8 cellular contexts compared by ENCODE assay signal in the genomic region with DNA sequence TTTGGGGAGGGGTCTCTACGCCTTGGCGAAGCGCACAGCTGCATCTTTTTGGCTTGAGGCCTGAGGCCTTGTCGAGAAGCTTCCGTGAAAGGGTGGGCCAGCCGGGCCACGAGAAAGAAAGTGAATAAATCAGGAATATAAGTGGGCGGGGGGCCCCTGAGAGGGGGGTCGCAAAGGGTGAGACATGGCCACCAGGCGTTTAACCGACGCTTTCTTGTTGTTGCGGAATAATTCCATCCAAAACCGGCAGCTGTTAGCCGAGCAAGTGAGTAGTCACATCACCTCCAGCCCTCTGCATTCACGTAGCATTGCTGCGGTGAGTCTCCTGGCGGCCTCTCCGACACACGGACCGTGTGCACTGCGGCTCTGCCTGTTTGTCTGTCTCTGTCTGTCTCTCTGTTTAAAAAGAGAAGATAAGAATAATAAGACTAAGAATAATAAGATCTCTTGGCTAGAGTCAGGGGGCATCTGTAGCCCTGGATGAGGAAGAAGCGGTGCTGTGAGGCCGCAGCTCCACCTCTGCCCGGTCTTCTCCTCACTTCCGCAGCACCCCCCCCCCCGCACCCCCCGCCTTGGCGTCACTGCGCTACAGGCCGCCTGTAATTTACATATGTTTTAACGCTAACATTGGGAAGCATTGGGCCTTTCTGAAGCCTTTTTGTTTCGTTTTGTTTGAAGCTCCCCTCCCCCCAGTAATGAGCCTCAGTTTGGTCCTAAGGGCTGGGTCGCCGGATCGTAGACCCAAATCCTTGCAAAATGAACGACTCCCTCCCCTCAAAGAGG. TPM values are rescaled to one million over a fixed set of nuclear protein-coding genes. Genes with fewer than 3 reads are reported as not detected.
A peak's percentile ranks its signal among the peaks of the same experiment; 100 is the strongest.
DNase-seq lines count a peak whose midpoint lies in the region; ATAC-seq and TF ChIP-seq lines count a peak whose summit lies in the region.

No MANE protein-coding gene starts in this region.

- 0 out of 2 replicates have a peak, but pooled peaks have one; percentile 22 for TF ChIP-seq CTCF in SK-N-SH (IDR thresholded peaks at IDR 0.05)
- peak; percentile 34 for TF ChIP-seq CTCF in neutrophil (IDR thresholded peaks at IDR 0.05)

- peaks cover 31% of the 10 kb centered on the region for H3F3A ChIP-seq in SK-N-SH (replicated peaks; ENCODE audit: insufficient read depth)

- CTCF ChIA-PET in CD4-positive, alpha-beta memory T cell (lab: Charles Lee; ENCODE audit: partially characterized antibody) = interaction anchor here (0.8 to 2.5 kb wide), 15 partner anchors 7 to 1033 kb away, joined by 3 to 12 read pairs (median 5); partner anchors contain the start of genes GNAS, NPEPL1 and VAPB
- CTCF ChIA-PET in SK-N-SH (lab: Yijun Ruan, JAX) = interaction anchor here (0.6 to 8.5 kb wide), 21 partner anchors 10 to 864 kb away, joined by 3 to 87 read pairs (median 5); partner anchors contain the start of gene GNAS

- H4K20me1 ChIP-seq in SK-N-SH (ENCODE audit: insufficient read depth) = no peaks in the 10 kb centered on the region

- no peaks in the 10 kb centered on the region for H3K9me3 ChIP-seq in CD4-positive, alpha-beta memory T cell (ENCODE audit: control insufficient read depth in 1 of 2, low read length in 2 of 2)
- no peaks in the 10 kb centered on the region for H3K9me3 ChIP-seq in SK-N-SH
- no peaks in the 10 kb centered on the region for H3K9me3 ChIP-seq in neutrophil

- H3K27me3 ChIP-seq in CD4-positive, alpha-beta memory T cell (ENCODE audit: insufficient read depth, low read length) = no peaks in the 10 kb centered on the region
- no peaks in the 10 kb centered on the region for H3K27me3 ChIP-seq in SK-N-SH (ENCODE audit: insufficient read depth)
- peaks cover 32% of the 10 kb centered on the region for H3K27me3 ChIP-seq in neutrophil

- ATAC-seq in GM19372 (IDR thresholded peaks at IDR 0.05; ENCODE audit: low read depth, unreplicated experiment) = peak; percentile 42

- intact Hi-C loops in CD4-positive, alpha-beta memory T cell (cut with micrococcal nuclease) = loop anchor here (1.0 to 10.0 kb wide), 10 partner anchors 9 to 1257 kb away; partner anchors contain the start of genes NELFCD, NPEPL1, PRELID3B and RBM38

- H3K36me3 ChIP-seq in CD4-positive, alpha-beta memory T cell (ENCODE audit: insufficient read depth, low read length) = no peaks in the 10 kb centered on the region
- peaks cover 0 to 16% of the 10 kb centered on the region in 2 experiments for H3K36me3 ChIP-seq in SK-N-SH (replicated peaks in 1 of 2; ENCODE audit: control insufficient read depth in 1 of 2, insufficient read depth in 2 of 2, low read length in 1 of 2)
- H3K36me3 ChIP-seq in neutrophil = no peaks in the 10 kb centered on the region
- H3K36me3 ChIP-seq in urinary bladder (ENCODE audit: insufficient read depth) = no peaks in the 10 kb centered on the region

- H3K4me2 ChIP-seq in SK-N-SH = peak overlapping the region; percentile 93

- DNase-seq in CD4-positive, alpha-beta memory T cell = peak; percentile 77 to 84 (median 82)
- DNase-seq in HT-29 (ENCODE audit: low spot score) (peak; percentile 80), SK-N-SH (peak; percentile 69), glomerular visceral epithelial cell (ENCODE audit: extremely low spot score) (peak; percentile 78)
- peak; percentile 52 for DNase-seq in activated naive CD8-positive, alpha-beta T cell treated with anti-CD3 and anti-CD28 coated beads for 36 hours

- no peaks in the 10 kb centered on the region for H3K9me3 Mint-ChIP-seq in CD4-positive, alpha-beta memory T cell
- no peaks in the 10 kb centered on the region for H3K9me3 Mint-ChIP-seq in activated naive CD8-positive, alpha-beta T cell treated with anti-CD3 and anti-CD28 coated beads for 36 hours

- POLR2A ChIA-PET in CD4-positive, alpha-beta memory T cell (lab: Charles Lee; ENCODE audit: partially characterized antibody) = interaction anchor here (0.6 to 4.4 kb wide), 39 partner anchors 8 to 1288 kb away, joined by 3 to 112 read pairs (median 5); partner anchors contain the start of genes ATP5F1E, FAM217B, NPEPL1 and PPP1R3D
- POLR2A ChIA-PET in SK-N-SH (lab: Yijun Ruan, JAX) = interaction anchor here (0.6 to 1.5 kb wide), 10 partner anchors 15 to 803 kb away, joined by 3 to 5 read pairs (median 4); partner anchors contain the start of gene VAPB

- H3K4me1 ChIP-seq in CD4-positive, alpha-beta memory T cell (ENCODE audit: insufficient read depth, low read length) = peaks cover 48% of the 10 kb centered on the region
- peaks cover 12 to 32% of the 10 kb centered on the region in 2 experiments for H3K4me1 ChIP-seq in SK-N-SH (ENCODE audit: control insufficient read depth in 1 of 2, insufficient read depth in 2 of 2, low read depth in 1 of 2, low read length in 1 of 2)
- H3K4me1 ChIP-seq in neutrophil (ENCODE audit: control insufficient read depth in 1 of 2, insufficient read depth in 1 of 2, low read depth in 1 of 2, low read length in 1 of 2) = peaks cover 29 to 39% of the 10 kb centered on the region in 2 experiments
- no peaks in the 10 kb centered on the region for H3K4me1 ChIP-seq in urinary bladder (ENCODE audit: insufficient read depth)

- peaks cover 60% of the 10 kb centered on the region for H3K79me2 ChIP-seq in SK-N-SH (ENCODE audit: insufficient read depth)

- H3K9ac ChIP-seq in SK-N-SH = peak overlapping the region; percentile 86

- peak overlapping the region; percentile 94 for H3K27ac ChIP-seq in CD4-positive, alpha-beta memory T cell (ENCODE audit: low read depth, low read length)
- H3K27ac ChIP-seq in SK-N-SH (ENCODE audit: low read depth in 2 of 2, low read length in 1 of 2) = peak overlapping the region; percentile 93 to 97
- peak overlapping the region; percentile 98 for H3K27ac ChIP-seq in neutrophil
- H3K27ac ChIP-seq in urinary bladder (ENCODE audit: low read depth) = peak overlapping the region; percentile 97

- no peak for TF ChIP-seq RAD21 in SK-N-SH (IDR thresholded peaks at IDR 0.05; ENCODE audit: low read length)

- H3K27me3 Mint-ChIP-seq in CD4-positive, alpha-beta memory T cell = peaks cover 0 to 1% of the 10 kb centered on the region in 2 donors
- H3K27me3 Mint-ChIP-seq in activated naive CD8-positive, alpha-beta T cell treated with anti-CD3 and anti-CD28 coated beads for 36 hours = no peaks in the 10 kb centered on the region

- peak overlapping the region; percentile 98 to 99 (median 99) for H3K4me3 Mint-ChIP-seq in CD4-positive, alpha-beta memory T cell
- peak overlapping the region; percentile 99 for H3K4me3 Mint-ChIP-seq in activated naive CD8-positive, alpha-beta T cell treated with anti-CD3 and anti-CD28 coated beads for 36 hours

- H3K4me3 ChIP-seq in CD4-positive, alpha-beta memory T cell (ENCODE audit: low read length in 2 of 2) = peak overlapping the region; percentile 94 to 96
- H3K4me3 ChIP-seq in SK-N-SH (ENCODE audit: low read depth in 2 of 2, low read length in 1 of 2) (peak overlapping the region; percentile 98 to 99), neutrophil (ENCODE audit: low read depth in 1 of 2, low read length in 1 of 2) (peak overlapping the region; percentile 85 to 92), urinary bladder (ENCODE audit: low read depth, low read length) (peak overlapping the region; percentile 92)

- peaks cover 18 to 56% (median 30%) of the 10 kb centered on the region in 4 donors for H3K4me1 Mint-ChIP-seq in CD4-positive, alpha-beta memory T cell
- H3K4me1 Mint-ChIP-seq in activated naive CD8-positive, alpha-beta T cell treated with anti-CD3 and anti-CD28 coated beads for 36 hours = peaks cover 23% of the 10 kb centered on the region

- 2% methylated on average over 37 of the region's 37 CpGs for WGBS in SK-N-SH (ENCODE audit: low lambda C conversion rate)
- WGBS in urinary bladder = under 1% methylated on average over 37 of the region's 37 CpGs

- H3K27ac Mint-ChIP-seq in CD4-positive, alpha-beta memory T cell = peak overlapping the region; percentile 97 to 100 (median 99)
- H3K27ac Mint-ChIP-seq in activated naive CD8-positive, alpha-beta T cell treated with anti-CD3 and anti-CD28 coated beads for 36 hours = peak overlapping the region; percentile 99

- peaks cover 0 to 37% of the 10 kb centered on the region in 2 donors for H3K36me3 Mint-ChIP-seq in CD4-positive, alpha-beta memory T cell
- peaks cover 27% of the 10 kb centered on the region for H3K36me3 Mint-ChIP-seq in activated naive CD8-positive, alpha-beta T cell treated with anti-CD3 and anti-CD28 coated beads for 36 hours

- H2AFZ ChIP-seq in SK-N-SH (ENCODE audit: low read depth) = peak overlapping the region; percentile 32

- TF ChIP-seq EP300 in SK-N-SH (IDR thresholded peaks at IDR 0.05; ENCODE audit: borderline replicate concordance in 1 of 2, low read depth in 1 of 2, low read length in 1 of 2) = no peak

- no peaks in the 10 kb centered on the region for H3K9me2 ChIP-seq in SK-N-SH

TF ChIP-seq in SK-N-SH, 30 proteins besides CTCF, POLR2A, EP300 and RAD21 (continues in another document):
- TF ChIP-seq MXI1 (IDR thresholded peaks at IDR 0.05; ENCODE audit: low read depth, low read length) (peak; percentile 36; the same call in 1 of the 2 replicates), ELF1 (IDR thresholded peaks at IDR 0.05) (peak; percentile 68), EZH2phosphoT487 (IDR thresholded peaks at IDR 0.05; ENCODE audit: borderline replicate concordance, low read depth) (no peak), GABPA (IDR thresholded peaks at IDR 0.05; ENCODE audit: low read depth) (peak; percentile 54; the same call in 1 of the 2 replicates)

RNA-seq across cellular contexts. Expression of gene STX16, which starts 0.9 kb away (rescaled TPM):
- total RNA-seq in CD4-positive, alpha-beta memory T cell = 100 to 1,000 TPM; 158 to 167 TPM
- polyA plus RNA-seq in CD4-positive, alpha-beta memory T cell = 10 to 100 TPM; 16.5 to 24.5 TPM
- 29.2 and 29.5 TPM in 2 replicates for total RNA-seq in HT-29 (2014; rRNA removed; shearing (Covaris generic))
- polyA plus RNA-seq in SK-N-SH (2012; rRNA removed) (63.8 and 90.9 TPM in 2 replicates), urinary bladder (47.9 TPM)
- polyA plus RNA-seq in SK-N-SH (2012; cell fraction: cytosol; rRNA removed) = 54.0 and 56.0 TPM in 2 replicates
- 199 and 277 TPM in 2 replicates for polyA plus RNA-seq in SK-N-SH (2012; cell fraction: nucleus; rRNA removed)
- total RNA-seq in activated naive CD8-positive, alpha-beta T cell treated with anti-CD3 and anti-CD28 coated beads for 36 hours = 10 to 100 TPM; 84.0 to 93.5 TPM
- 53.1 TPM for total RNA-seq in urinary bladder

RNA-seq across cellular contexts. Expression of gene NPEPL1, which starts 40.6 kb away (rescaled TPM):
- 10 to 100 TPM; 44.2 to 44.8 TPM for total RNA-seq in CD4-positive, alpha-beta memory T cell
- 10 to 100 TPM in 1 of 2 donors, 1 to 10 TPM in 1; 8.9 to 11.9 TPM for polyA plus RNA-seq in CD4-positive, alpha-beta memory T cell
- 21.3 and 21.6 TPM in 2 replicates for total RNA-seq in HT-29 (2014; rRNA removed; shearing (Covaris generic))
- polyA plus RNA-seq in SK-N-SH (2012; rRNA removed) (2.3 and 2.8 TPM in 2 replicates), urinary bladder (59.1 TPM)
- polyA plus RNA-seq in SK-N-SH (2012; cell fraction: cytosol; rRNA removed) = 0.15 and 0.31 TPM in 2 replicates
- 26.7 and 39.7 TPM in 2 replicates for polyA plus RNA-seq in SK-N-SH (2012; cell fraction: nucleus; rRNA removed)
- total RNA-seq in activated naive CD8-positive, alpha-beta T cell treated with anti-CD3 and anti-CD28 coated beads for 36 hours = 10 to 100 TPM; 13.7 to 15.2 TPM
- total RNA-seq in urinary bladder = 14.8 TPM

Comparison
In these comparisons a context has a peak if more than half of its experiments do, and no peak if none do; other contexts are left out.
1. Peak in every context shown above with its lines: DNase-seq, ATAC-seq, H3K4me3 ChIP-seq and H3K27ac ChIP-seq.